8 cellular contexts compared by ENCODE assay signal in genomic region chr2:25877431-25878360, GRCh38.
A peak's percentile ranks its signal among the peaks of the same experiment; 100 is the strongest.
DNase-seq lines count a peak whose midpoint lies in the region; ATAC-seq lines count a peak whose summit lies in the region.

No MANE protein-coding gene starts in this region.

- H3K4me1 Mint-ChIP-seq in memory B cell, result peaks cover 15% of the 10 kb centered on the region

- no peaks in the 10 kb centered on the region for H3K9me3 Mint-ChIP-seq in memory B cell

- no peaks in the 10 kb centered on the region for H3K27me3 Mint-ChIP-seq in memory B cell

- peak; percentile 81 for DNase-seq in Ammon's horn (ENCODE audit: low spot score)
- DNase-seq in GM19238 (ENCODE audit: insufficient read length, low spot score), result peak; percentile 41
- DNase-seq in NCI-H748 (lab: John Stamatoyannopoulos, UW; ENCODE audit: unreplicated experiment), result peak; percentile 75
- peak; percentile 7 to 24 for DNase-seq in activated CD8-positive, alpha-beta memory T cell treated with anti-CD3 and anti-CD28 coated beads for 1 hour (ENCODE audit: extremely low read depth in 1 of 2, low read depth in 1 of 2)
- peak; percentile 36 for DNase-seq in effector CD8-positive, alpha-beta T cell (lab: John Stamatoyannopoulos, UW)
- peak; percentile 28 to 54 for DNase-seq in memory B cell (ENCODE audit: low spot score in 2 of 2)
- DNase-seq in stimulated activated CD8-positive, alpha-beta memory T cell treated with anti-CD3 and anti-CD28 coated beads, Interleukin-12 subunit alpha, Interleukin-12 subunit beta, amount 100 ng/mL, for 4 hours (ENCODE audit: low read depth), result peak; percentile 28

- ATAC-seq in HG03460 (IDR thresholded peaks at IDR 0.05; ENCODE audit: unreplicated experiment), result peak; percentile 43
- ATAC-seq in memory B cell (ENCODE audit: low read depth), result peak; percentile 41

- H3K27ac Mint-ChIP-seq in memory B cell, result peak overlapping the region; percentile 77

- peaks cover 4% of the 10 kb centered on the region for H3K36me3 Mint-ChIP-seq in memory B cell

- peak overlapping the region; percentile 90 for H3K4me3 Mint-ChIP-seq in memory B cell

Comparison
In these comparisons a context has a peak if more than half of its experiments do, and no peak if none do; other contexts are left out.
1. Peak in every context shown above with its lines: DNase-seq and ATAC-seq.
2. DNase-seq: peak in every context shown above with its lines; median percentile 81 in Ammon's horn; 75 in NCI-H748; 41 in GM19238; 41 in memory B cell; 36 in effector CD8-positive, alpha-beta T cell; 28 in stimulated activated CD8-positive, alpha-beta memory T cell treated with anti-CD3 and anti-CD28 coated beads, Interleukin-12 subunit alpha, Interleukin-12 subunit beta, amount 100 ng/mL, for 4 hours; 16 in activated CD8-positive, alpha-beta memory T cell treated with anti-CD3 and anti-CD28 coated beads for 1 hour.